Comparison of ENCODE assay signal across 1 cellular context in the genomic region with DNA sequence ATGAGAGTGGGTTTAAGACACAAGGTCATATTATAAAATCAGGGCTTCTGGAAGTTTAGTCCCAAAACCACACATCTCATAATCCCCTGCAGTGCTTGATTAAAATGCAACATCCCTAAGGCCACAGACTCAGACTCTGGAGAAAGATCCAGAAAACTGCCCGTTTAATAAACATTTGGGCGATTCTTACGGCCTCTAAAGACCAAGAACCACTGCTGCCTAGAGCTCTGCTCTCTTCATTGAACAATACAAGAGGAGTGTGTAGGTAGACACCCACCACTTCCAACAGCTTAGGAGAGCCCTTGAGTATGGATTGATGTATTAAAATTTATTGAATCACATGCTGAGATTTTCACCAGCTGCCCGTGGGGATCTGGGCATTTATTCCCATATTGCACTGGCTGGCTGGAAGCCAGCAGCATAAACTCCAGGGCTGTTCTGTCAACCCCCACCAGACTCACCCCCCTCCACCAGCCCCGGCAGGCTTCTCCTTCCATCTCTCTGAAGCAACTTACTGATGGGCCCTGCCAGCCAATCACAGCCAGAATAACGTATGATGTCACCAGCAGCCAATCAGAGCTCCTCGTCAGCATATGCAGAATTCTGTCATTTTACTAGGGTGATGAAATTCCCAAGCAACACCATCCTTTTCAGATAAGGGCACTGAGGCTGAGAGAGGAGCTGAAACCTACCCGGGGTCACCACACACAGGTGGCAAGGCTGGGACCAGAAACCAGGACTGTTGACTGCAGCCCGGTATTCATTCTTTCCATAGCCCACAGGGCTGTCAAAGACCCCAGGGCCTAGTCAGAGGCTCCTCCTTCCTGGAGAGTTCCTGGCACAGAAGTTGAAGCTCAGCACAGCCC.
TF ChIP-seq lines count a peak whose summit lies in the region.

No MANE protein-coding gene starts in this region.

TF ChIP-seq in K562, 482 proteins besides CTCF, POLR2A, EP300 and RAD21 (continued from another document and continues in another):
- TF ChIP-seq THAP7 (CRISPR knock-in tag; IDR thresholded peaks at IDR 0.05) (no peak), MAFF (IDR thresholded peaks at IDR 0.05; ENCODE audit: low read length) (peak; percentile 7; the same call in 1 of the 2 replicates), PURB (CRISPR knock-in tag; IDR thresholded peaks at IDR 0.05; ENCODE audit: low read depth) (no peak), EWSR1 (IDR thresholded peaks at IDR 0.05; ENCODE audit: borderline replicate concordance, low read depth, partially characterized antibody) (no peak), LEF1 (IDR thresholded peaks at IDR 0.05) (no peak), PHF8 (IDR thresholded peaks at IDR 0.05; ENCODE audit: borderline replicate concordance, low read length) (peak; percentile 31; the same call in 1 of the 2 replicates), NR1H2 (CRISPR knock-in tag; IDR thresholded peaks at IDR 0.05) (no peak), DMBX1 (CRISPR knock-in tag; IDR thresholded peaks at IDR 0.05; ENCODE audit: borderline replicate concordance) (peak; percentile 95), POLR2B (IDR thresholded peaks at IDR 0.05; ENCODE audit: low read depth, partially characterized antibody) (peak; percentile 83), ZNF3 (CRISPR knock-in tag; IDR thresholded peaks at IDR 0.05) (no peak), EP400 (IDR thresholded peaks at IDR 0.05) (peak; percentile 89), HNRNPLL (IDR thresholded peaks at IDR 0.05; ENCODE audit: low read depth, low read length, poor library complexity, severe bottlenecking) (no peak), C11orf30 (IDR thresholded peaks at IDR 0.05; ENCODE audit: low read depth) (no peak), RBFOX2 (IDR thresholded peaks at IDR 0.05; ENCODE audit: low read depth, low read length) (peak; percentile 82; the same call in 1 of the 2 replicates), TBP (optimal IDR thresholded peaks at IDR 0.05; ENCODE audit: low read depth, low read length) (peak; percentile 34), ZNF41 (CRISPR knock-in tag; conservative IDR thresholded peaks at IDR 0.05) (peak; percentile 72; the same call in 1 of the 2 replicates), GATAD2A (IDR thresholded peaks at IDR 0.05) (peak; percentile 72; the same call in 1 of the 2 replicates), GATAD2B (IDR thresholded peaks at IDR 0.05; ENCODE audit: borderline replicate concordance) (no peak), POLR2H (tag; IDR thresholded peaks at IDR 0.05; ENCODE audit: low read depth) (peak; percentile 96), NR2C2 (CRISPR knock-in tag; IDR thresholded peaks at IDR 0.05) (no peak), NR2C2 (tag; IDR thresholded peaks at IDR 0.05) (peak; percentile 84), ZNF431 (CRISPR knock-in tag; IDR thresholded peaks at IDR 0.05) (0 out of 2 replicates have a peak, but pooled peaks have one; percentile 34), PHF21A (IDR thresholded peaks at IDR 0.05; ENCODE audit: borderline replicate concordance, low read depth) (no peak), E4F1 (CRISPR knock-in tag; IDR thresholded peaks at IDR 0.05; ENCODE audit: borderline replicate concordance) (no peak), NFIX (CRISPR knock-in tag; IDR thresholded peaks at IDR 0.05; ENCODE audit: low read depth) (0 out of 2 replicates have a peak, but pooled peaks have one; percentile 15), RFX5 (IDR thresholded peaks at IDR 0.05; ENCODE audit: low read depth, low read length) (no peak), ZNF644 (tag; IDR thresholded peaks at IDR 0.05; ENCODE audit: low read depth) (peak; percentile 89), POLR2AphosphoS2 (IDR thresholded peaks at IDR 0.05; ENCODE audit: low read length) (peak; percentile 70; the same call in 1 of the 2 replicates), ZFP36 (IDR thresholded peaks at IDR 0.05; ENCODE audit: low read depth, low read length, partially characterized antibody) (peak; percentile 13), ZNF668 (CRISPR knock-in tag; IDR thresholded peaks at IDR 0.05) (no peak; the same call in 1 of the 2 replicates), ZBTB8A (IDR thresholded peaks at IDR 0.05; ENCODE audit: partially characterized antibody) (no peak), ZNF639 (CRISPR knock-in tag; conservative IDR thresholded peaks at IDR 0.05 in 1 of 2, IDR thresholded peaks at IDR 0.05 in 1 of 2) (no peak), AFF4 (CRISPR knock-in tag; IDR thresholded peaks at IDR 0.05) (peak; percentile 31; the same call in 1 of the 2 replicates), MAZ (CRISPR knock-in tag; conservative IDR thresholded peaks at IDR 0.05 in 1 of 2, IDR thresholded peaks at IDR 0.05 in 1 of 2) (peak in 1 of 2 experiments; percentile 67; a peak in 2 of 4 replicates), CHD1 (IDR thresholded peaks at IDR 0.05; ENCODE audit: low read length) (no peak), RFX1 (IDR thresholded peaks at IDR 0.05) (no peak), CREB3 (tag; conservative IDR thresholded peaks at IDR 0.05; ENCODE audit: low read depth) (peak; percentile 85), PCBP2 (IDR thresholded peaks at IDR 0.05; ENCODE audit: low read depth, low read length, poor library complexity, severe bottlenecking) (no peak), PRMT5 (CRISPR knock-in tag; IDR thresholded peaks at IDR 0.05) (no peak), PML (IDR thresholded peaks at IDR 0.05; ENCODE audit: low read length) (peak; percentile 65), POLR2AphosphoS5 (IDR thresholded peaks at IDR 0.05; ENCODE audit: control insufficient read depth, insufficient read depth, low read depth, low read length) (0 out of 2 replicates have a peak, but pooled peaks have one; percentile 5), SOX6 (IDR thresholded peaks at IDR 0.05) (peak; percentile 64; the same call in 1 of the 2 replicates), ZNF589 (CRISPR knock-in tag; IDR thresholded peaks at IDR 0.05; ENCODE audit: low read depth) (peak; percentile 97), SMARCE1 (IDR thresholded peaks at IDR 0.05) (peak; percentile 76; the same call in 1 of the 2 replicates), ZEB2 (IDR thresholded peaks at IDR 0.05) (peak; percentile 70; the same call in 1 of the 2 replicates), KLF6 (CRISPR knock-in tag; IDR thresholded peaks at IDR 0.05; ENCODE audit: borderline replicate concordance) (peak; percentile 82; the same call in 1 of the 2 replicates), SMARCC2 (IDR thresholded peaks at IDR 0.05; ENCODE audit: low read depth) (peak; percentile 66; the same call in 1 of the 2 replicates)
- TF ChIP-seq, protein P1, sequence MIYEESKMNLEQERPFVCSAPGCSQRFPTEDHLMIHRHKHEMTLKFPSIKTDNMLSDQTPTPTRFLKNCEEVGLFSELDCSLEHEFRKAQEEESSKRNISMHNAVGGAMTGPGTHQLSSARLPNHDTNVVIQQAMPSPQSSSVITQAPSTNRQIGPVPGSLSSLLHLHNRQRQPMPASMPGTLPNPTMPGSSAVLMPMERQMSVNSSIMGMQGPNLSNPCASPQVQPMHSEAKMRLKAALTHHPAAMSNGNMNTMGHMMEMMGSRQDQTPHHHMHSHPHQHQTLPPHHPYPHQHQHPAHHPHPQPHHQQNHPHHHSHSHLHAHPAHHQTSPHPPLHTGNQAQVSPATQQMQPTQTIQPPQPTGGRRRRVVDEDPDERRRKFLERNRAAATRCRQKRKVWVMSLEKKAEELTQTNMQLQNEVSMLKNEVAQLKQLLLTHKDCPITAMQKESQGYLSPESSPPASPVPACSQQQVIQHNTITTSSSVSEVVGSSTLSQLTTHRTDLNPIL (CRISPR knock-in tag; IDR thresholded peaks at IDR 0.05), result 0 out of 2 replicates have a peak, but pooled peaks have one; percentile 55
- TF ChIP-seq, protein P2, sequence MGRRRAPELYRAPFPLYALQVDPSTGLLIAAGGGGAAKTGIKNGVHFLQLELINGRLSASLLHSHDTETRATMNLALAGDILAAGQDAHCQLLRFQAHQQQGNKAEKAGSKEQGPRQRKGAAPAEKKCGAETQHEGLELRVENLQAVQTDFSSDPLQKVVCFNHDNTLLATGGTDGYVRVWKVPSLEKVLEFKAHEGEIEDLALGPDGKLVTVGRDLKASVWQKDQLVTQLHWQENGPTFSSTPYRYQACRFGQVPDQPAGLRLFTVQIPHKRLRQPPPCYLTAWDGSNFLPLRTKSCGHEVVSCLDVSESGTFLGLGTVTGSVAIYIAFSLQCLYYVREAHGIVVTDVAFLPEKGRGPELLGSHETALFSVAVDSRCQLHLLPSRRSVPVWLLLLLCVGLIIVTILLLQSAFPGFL (CRISPR knock-in tag; IDR thresholded peaks at IDR 0.05), result no peak
- TF ChIP-seq, protein P3, sequence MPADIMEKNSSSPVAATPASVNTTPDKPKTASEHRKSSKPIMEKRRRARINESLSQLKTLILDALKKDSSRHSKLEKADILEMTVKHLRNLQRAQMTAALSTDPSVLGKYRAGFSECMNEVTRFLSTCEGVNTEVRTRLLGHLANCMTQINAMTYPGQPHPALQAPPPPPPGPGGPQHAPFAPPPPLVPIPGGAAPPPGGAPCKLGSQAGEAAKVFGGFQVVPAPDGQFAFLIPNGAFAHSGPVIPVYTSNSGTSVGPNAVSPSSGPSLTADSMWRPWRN (IDR thresholded peaks at IDR 0.05; ENCODE audit: low read depth), result peak; percentile 27; the same call in 1 of the 2 replicates
- TF ChIP-seq, protein P4, sequence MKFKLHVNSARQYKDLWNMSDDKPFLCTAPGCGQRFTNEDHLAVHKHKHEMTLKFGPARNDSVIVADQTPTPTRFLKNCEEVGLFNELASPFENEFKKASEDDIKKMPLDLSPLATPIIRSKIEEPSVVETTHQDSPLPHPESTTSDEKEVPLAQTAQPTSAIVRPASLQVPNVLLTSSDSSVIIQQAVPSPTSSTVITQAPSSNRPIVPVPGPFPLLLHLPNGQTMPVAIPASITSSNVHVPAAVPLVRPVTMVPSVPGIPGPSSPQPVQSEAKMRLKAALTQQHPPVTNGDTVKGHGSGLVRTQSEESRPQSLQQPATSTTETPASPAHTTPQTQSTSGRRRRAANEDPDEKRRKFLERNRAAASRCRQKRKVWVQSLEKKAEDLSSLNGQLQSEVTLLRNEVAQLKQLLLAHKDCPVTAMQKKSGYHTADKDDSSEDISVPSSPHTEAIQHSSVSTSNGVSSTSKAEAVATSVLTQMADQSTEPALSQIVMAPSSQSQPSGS (CRISPR knock-in tag; IDR thresholded peaks at IDR 0.05), result peak; percentile 91; the same call in 1 of the 2 replicates
